ENCODE assay signal across 28 cellular contexts in genomic region chr6:4598384-4598783, GRCh38.
"Had no signal": no experiment of that assay in that cellular context is flagged by ENCODE, and none has a peak within 500 bp of the region (broad histone marks: within the 10 kb centered on the region; RNA-seq: fewer than 3 reads in every experiment).

No MANE protein-coding gene starts in this region.

- FAIRE-seq: endometrium, frontal cortex had no signal

- H3K27me3 Mint-ChIP-seq: activated naive CD4-positive, alpha-beta T cell treated with anti-CD3 and anti-CD28 coated beads, Interleukin-2, amount 10 ng/mL, durations not matched to agents 7 days and 5 days; central memory CD8-positive, alpha-beta T cell had no signal

- H3K4me1 ChIP-seq: ascending aorta, breast epithelium had no signal

- H3K9me3 Mint-ChIP-seq: activated CD4-positive, alpha-beta memory T cell treated with anti-CD3 and anti-CD28 coated beads for 36 hours; activated naive CD4-positive, alpha-beta T cell treated with anti-CD3 and anti-CD28 coated beads, Interleukin-2, amount 10 ng/mL, durations not matched to agents 7 days and 5 days; activated naive CD4-positive, alpha-beta T cell treated with anti-CD3 and anti-CD28 coated beads, Interleukin-2, amount 50 U/mL, for 72 hours; activated T-cell treated with anti-CD3 and anti-CD28 coated beads, Interleukin-2, amount 50 U/mL, for 24 hours; central memory CD8-positive, alpha-beta T cell; effector memory CD8-positive, alpha-beta T cell had no signal

- H3K4me3 Mint-ChIP-seq: activated CD4-positive, alpha-beta memory T cell treated with anti-CD3 and anti-CD28 coated beads for 36 hours; activated CD4-positive, alpha-beta T cell treated with anti-CD3 and anti-CD28 coated beads for 36 hours; activated CD4-positive, alpha-beta T cell treated with anti-CD3 and anti-CD28 coated beads, Interleukin-2, amount 10 ng/mL, durations not matched to agents 24 days and 14 days; activated naive CD4-positive, alpha-beta T cell treated with anti-CD3 and anti-CD28 coated beads, Interleukin-2, amount 10 ng/mL, durations not matched to agents 7 days and 5 days; activated naive CD8-positive, alpha-beta T cell treated with anti-CD3 and anti-CD28 coated beads, Interleukin-2, amount 10 ng/mL, durations not matched to agents 7 days and 5 days; activated T-cell treated with anti-CD3 and anti-CD28 coated beads, Interleukin-2, amount 50 U/mL, for 24 hours; activated T-cell treated with anti-CD3 and anti-CD28 coated beads, Interleukin-2, amount 50 U/mL, for 72 hours; brain; central memory CD8-positive, alpha-beta T cell; dendritic cell treated with granulocyte-macrophage colony-stimulating factor and Interleukin-4, amounts not matched to agents 40 ng/mL and 50 ng/mL, for 4 days; effector memory CD8-positive, alpha-beta T cell had no signal

- H3K27ac Mint-ChIP-seq: activated CD4-positive, alpha-beta memory T cell treated with anti-CD3 and anti-CD28 coated beads for 36 hours; activated CD4-positive, alpha-beta T cell treated with anti-CD3 and anti-CD28 coated beads for 36 hours; activated CD4-positive, alpha-beta T cell treated with anti-CD3 and anti-CD28 coated beads, Interleukin-2, amount 10 ng/mL, durations not matched to agents 24 days and 14 days; activated naive CD4-positive, alpha-beta T cell treated with anti-CD3 and anti-CD28 coated beads, Interleukin-2, amount 10 ng/mL, durations not matched to agents 7 days and 5 days; activated naive CD4-positive, alpha-beta T cell treated with anti-CD3 and anti-CD28 coated beads, Interleukin-2, amount 50 U/mL, for 72 hours; activated naive CD8-positive, alpha-beta T cell treated with anti-CD3 and anti-CD28 coated beads, Interleukin-2, amount 10 ng/mL, durations not matched to agents 7 days and 5 days; activated T-cell treated with anti-CD3 and anti-CD28 coated beads, Interleukin-2, amount 50 U/mL, for 24 hours; activated T-cell treated with anti-CD3 and anti-CD28 coated beads, Interleukin-2, amount 50 U/mL, for 72 hours; brain; dendritic cell treated with granulocyte-macrophage colony-stimulating factor and Interleukin-4, amounts not matched to agents 40 ng/mL and 50 ng/mL, for 4 days; effector memory CD8-positive, alpha-beta T cell had no signal

- H3K36me3 Mint-ChIP-seq: activated CD4-positive, alpha-beta memory T cell treated with anti-CD3 and anti-CD28 coated beads for 36 hours; activated naive CD4-positive, alpha-beta T cell treated with anti-CD3 and anti-CD28 coated beads, Interleukin-2, amount 10 ng/mL, durations not matched to agents 7 days and 5 days; activated naive CD8-positive, alpha-beta T cell treated with anti-CD3 and anti-CD28 coated beads, Interleukin-2, amount 10 ng/mL, durations not matched to agents 7 days and 5 days; brain had no signal

- ATAC-seq: activated CD4-positive, alpha-beta T cell treated with anti-CD3 and anti-CD28 coated beads for 36 hours; activated naive CD4-positive, alpha-beta T cell treated with anti-CD3 and anti-CD28 coated beads, Interleukin-2, amount 50 U/mL, for 72 hours; activated T-cell treated with anti-CD3 and anti-CD28 coated beads, Interleukin-2, amount 50 U/mL, for 72 hours; effector memory CD8-positive, alpha-beta T cell; esophagus mucosa had no signal

- H3K4me1 Mint-ChIP-seq: activated CD4-positive, alpha-beta T cell treated with anti-CD3 and anti-CD28 coated beads, Interleukin-2, amount 10 ng/mL, durations not matched to agents 24 days and 14 days; activated naive CD4-positive, alpha-beta T cell treated with anti-CD3 and anti-CD28 coated beads, Interleukin-2, amount 10 ng/mL, durations not matched to agents 7 days and 5 days; activated naive CD8-positive, alpha-beta T cell treated with anti-CD3 and anti-CD28 coated beads, Interleukin-2, amount 10 ng/mL, durations not matched to agents 7 days and 5 days; brain had no signal

- H3K4me3 ChIP-seq: ascending aorta, breast epithelium, coronary artery had no signal

- H3K9me3 ChIP-seq: ascending aorta, breast epithelium had no signal

- H3K27ac ChIP-seq: ascending aorta, breast epithelium, coronary artery had no signal

- DNase-seq: activated CD4-positive, alpha-beta memory T cell treated with anti-CD3 and anti-CD28 coated beads for 36 hours; activated CD4-positive, alpha-beta T cell treated with anti-CD3 and anti-CD28 coated beads for 36 hours; activated CD4-positive, alpha-beta T cell treated with anti-CD3 and anti-CD28 coated beads, Interleukin-2, amount 10 ng/mL, durations not matched to agents 24 days and 14 days; activated CD4-positive, CD25-positive, alpha-beta regulatory T cell; activated CD4-positive, CD25-positive, alpha-beta regulatory T cell treated with anti-CD3 and anti-CD28 coated beads, Interleukin-2, amount 50 U/mL, for 72 hours; activated CD8-positive, alpha-beta memory T cell treated with anti-CD3 and anti-CD28 coated beads, Interleukin-2, amount 50 U/mL, for 48 hours; activated gamma-delta T cell; activated naive CD4-positive, alpha-beta T cell; activated naive CD4-positive, alpha-beta T cell treated with anti-CD3 and anti-CD28 coated beads, Interleukin-2, amount 10 ng/mL, durations not matched to agents 7 days and 5 days; activated naive CD8-positive, alpha-beta T cell treated with anti-CD3 and anti-CD28 coated beads, Interleukin-2, amount 10 ng/mL, durations not matched to agents 7 days and 5 days; activated T-cell treated with anti-CD3 and anti-CD28 coated beads for 4 hours; activated T-cell treated with anti-CD3 and anti-CD28 coated beads, Interleukin-2, amount 50 U/mL, for 24 hours; activated T-cell treated with anti-CD3 and anti-CD28 coated beads, Interleukin-2, amount 50 U/mL, for 72 hours; effector CD4-positive, alpha-beta T cell; effector memory CD8-positive, alpha-beta T cell; foreskin fibroblast; head of caudate nucleus; T-helper 2 cell had no signal

- H3K27me3 ChIP-seq: ascending aorta, breast epithelium had no signal

- H3K36me3 ChIP-seq: ascending aorta, breast epithelium had no signal
